Comparison of ENCODE assay signal across 8 cellular contexts in genomic region chr3:141644931-141645330, GRCh38.
A peak's percentile ranks its signal among the peaks of the same experiment; 100 is the strongest.
DNase-seq lines count a peak whose midpoint lies in the region; ATAC-seq lines count a peak whose summit lies in the region.

No MANE protein-coding gene starts in this region.

- no peaks in the 10 kb centered on the region for H3K27me3 ChIP-seq in SJSA1 (replicated peaks)

- no peak overlapping the region for H3K27ac ChIP-seq in SJSA1

- H3K4me1 ChIP-seq in SJSA1 (replicated peaks), result no peaks in the 10 kb centered on the region

- no peaks in the 10 kb centered on the region for H3K36me3 ChIP-seq in SJSA1

- ATAC-seq in GM18868 (IDR thresholded peaks at IDR 0.05; ENCODE audit: unreplicated experiment), result peak; percentile 88
- peak; percentile 79 for ATAC-seq in HG03521 (IDR thresholded peaks at IDR 0.05; ENCODE audit: unreplicated experiment)
- peak; percentile 83 for ATAC-seq in Right ventricle myocardium superior (ENCODE audit: poor library complexity)
- ATAC-seq in sciatic nerve, result peak; percentile 61
- ATAC-seq in HG02973 (IDR thresholded peaks at IDR 0.05; ENCODE audit: unreplicated experiment), result no peak

- no peaks in the 10 kb centered on the region for H3K9me3 ChIP-seq in SJSA1 (replicated peaks)

- intact Hi-C loops in Right ventricle myocardium superior (cut with DNase I), result no loop called here
- intact Hi-C loops in sciatic nerve (cut with DNase I), result no loop called here

- no peak overlapping the region for H3K4me3 ChIP-seq in SJSA1

- DNase-seq in AG08396 (ENCODE audit: low spot score), result peak; percentile 61
- DNase-seq in SJSA1 (ENCODE audit: low read depth in 1 of 2, low spot score in 2 of 2), result peak; percentile 23 to 60
- DNase-seq in activated gamma-delta T cell treated with Interleukin-2 at 50 U/mL for 16 hours, result peak; percentile 65
- DNase-seq in Right ventricle myocardium superior, result peak; percentile 93
- DNase-seq in sciatic nerve (ENCODE audit: low spot score), result peak; percentile 79

Comparison
In these comparisons a context has a peak if more than half of its experiments do, and no peak if none do; other contexts are left out.
1. DNase-seq: peak in every context shown above with its lines; median percentile 93 in Right ventricle myocardium superior; 79 in sciatic nerve; 65 in activated gamma-delta T cell treated with Interleukin-2 at 50 U/mL for 16 hours; 61 in AG08396; 42 in SJSA1.